Comparison of ENCODE assay signal across 24 cellular contexts in genomic region chr3:102089182-102089581, GRCh38.
DNase-seq lines count a peak whose midpoint lies in the region; ATAC-seq, FAIRE-seq and TF ChIP-seq lines count a peak whose summit lies in the region.
"Had no signal": no experiment of that assay in that cellular context is flagged by ENCODE, and none has a peak within 500 bp of the region (broad histone marks: within the 10 kb centered on the region; RNA-seq: fewer than 3 reads in every experiment).

No MANE protein-coding gene starts in this region.

- no peak overlapping the region for H3K27ac Mint-ChIP-seq in activated CD4-positive, alpha-beta T cell treated with anti-CD3 and anti-CD28 coated beads, Interleukin-2, amount 10 ng/mL, durations not matched to agents 24 days and 14 days
- H3K27ac Mint-ChIP-seq: activated naive CD8-positive, alpha-beta T cell treated with anti-CD3 and anti-CD28 coated beads, Interleukin-2, amount 10 ng/mL, durations not matched to agents 7 days and 5 days; IgD-negative memory B cell; neural progenitor cell had no signal

- ATAC-seq in pancreas (no peak), lower lobe of right lung (no peak)

- H3K9me3 Mint-ChIP-seq in activated CD4-positive, alpha-beta T cell treated with anti-CD3 and anti-CD28 coated beads, Interleukin-2, amount 10 ng/mL, durations not matched to agents 24 days and 14 days: peaks cover 5% of the 10 kb centered on the region
- H3K9me3 Mint-ChIP-seq: IgD-negative memory B cell, neural progenitor cell had no signal

- WGBS in pancreas, 2 donors: 80 to 82% methylated on average over 2 of the region's 2 CpGs

- TF ChIP-seq POLR2A in uterus (IDR thresholded peaks at IDR 0.05): no peak

- TF ChIP-seq CTCF in fibroblast of villous mesenchyme (IDR thresholded peaks at IDR 0.05; ENCODE audit: insufficient read depth, low read depth, low read length) (no peak), pancreas (IDR thresholded peaks at IDR 0.05) (no peak), uterus (IDR thresholded peaks at IDR 0.05) (no peak), lower lobe of right lung (IDR thresholded peaks at IDR 0.05) (no peak)

- peak; percentile 39 for DNase-seq in activated CD4-positive, alpha-beta T cell treated with anti-CD3 and anti-CD28 coated beads, Interleukin-2, amount 10 ng/mL, durations not matched to agents 24 days and 14 days
- DNase-seq in activated CD4-positive, alpha-beta T cell treated with anti-CD3 and anti-CD28 coated beads for 4 hours: no peak
- DNase-seq in fibroblast of villous mesenchyme (ENCODE audit: low read depth) (peak; percentile 70), pancreas (no peak), uterus (no peak), NCI-H526 treated with DMSO at 0.1 percent for 48 hours (lab: John Stamatoyannopoulos, UW) (no peak), lower lobe of right lung (no peak)
- no peak for DNase-seq in effector CD4-positive, alpha-beta T cell
- DNase-seq: activated gamma-delta T cell; activated naive CD8-positive, alpha-beta T cell treated with anti-CD3 and anti-CD28 coated beads, Interleukin-2, amount 10 ng/mL, durations not matched to agents 7 days and 5 days; activated T-cell treated with anti-CD3 and anti-CD28 coated beads for 4 hours; central memory CD4-positive, alpha-beta T cell; esophagus squamous epithelium; NCI-H1092 treated with DMSO at 0.1 percent for 48 hours; NCI-H187 treated with DMSO at 0.1 percent for 48 hours; stomach; T-helper 1 cell; thyroid gland had no signal

- peaks cover 4% of the 10 kb centered on the region for H3K27me3 Mint-ChIP-seq in activated CD4-positive, alpha-beta T cell treated with anti-CD3 and anti-CD28 coated beads, Interleukin-2, amount 10 ng/mL, durations not matched to agents 24 days and 14 days
- H3K27me3 Mint-ChIP-seq: activated naive CD8-positive, alpha-beta T cell treated with anti-CD3 and anti-CD28 coated beads, Interleukin-2, amount 10 ng/mL, durations not matched to agents 7 days and 5 days; IgD-negative memory B cell had no signal

- intact Hi-C loops in activated CD4-positive, alpha-beta T cell treated with anti-CD3 and anti-CD28 coated beads, Interleukin-2, amount 10 ng/mL, durations not matched to agents 24 days and 14 days (cut with micrococcal nuclease): no loop called here
- intact Hi-C loops in pancreas (cut with DNase I) (no loop called here), uterus (cut with DNase I; ENCODE audit: low total_unique reads) (no loop called here), lower lobe of right lung (cut with DNase I) (no loop called here)

- H3K4me3 Mint-ChIP-seq in activated CD4-positive, alpha-beta T cell treated with anti-CD3 and anti-CD28 coated beads, Interleukin-2, amount 10 ng/mL, durations not matched to agents 24 days and 14 days: no peak overlapping the region
- H3K4me3 Mint-ChIP-seq: activated naive CD8-positive, alpha-beta T cell treated with anti-CD3 and anti-CD28 coated beads, Interleukin-2, amount 10 ng/mL, durations not matched to agents 7 days and 5 days; IgD-negative memory B cell; neural progenitor cell had no signal

- H3K27ac ChIP-seq in pancreas (no peak overlapping the region), uterus (peak overlapping the region; percentile 51 to 60), lower lobe of right lung (no peak overlapping the region)
- H3K27ac ChIP-seq: esophagus squamous epithelium, neural progenitor cell, stomach, thyroid gland had no signal

- H3K36me3 ChIP-seq in pancreas (no peaks in the 10 kb centered on the region), uterus (no peaks in the 10 kb centered on the region), lower lobe of right lung (no peaks in the 10 kb centered on the region)
- H3K36me3 ChIP-seq: esophagus squamous epithelium, neural progenitor cell, Peyer's patch, stomach, thyroid gland had no signal

- H3K4me1 Mint-ChIP-seq in activated CD4-positive, alpha-beta T cell treated with anti-CD3 and anti-CD28 coated beads, Interleukin-2, amount 10 ng/mL, durations not matched to agents 24 days and 14 days: peaks cover 45% of the 10 kb centered on the region

- no peaks in the 10 kb centered on the region for H3K27me3 ChIP-seq in pancreas
- H3K27me3 ChIP-seq in uterus: no peaks in the 10 kb centered on the region
- H3K27me3 ChIP-seq in lower lobe of right lung (ENCODE audit: low read depth): no peaks in the 10 kb centered on the region
- H3K27me3 ChIP-seq: esophagus squamous epithelium, neural progenitor cell, Peyer's patch, stomach, thyroid gland had no signal

- H3K36me3 Mint-ChIP-seq in activated CD4-positive, alpha-beta T cell treated with anti-CD3 and anti-CD28 coated beads, Interleukin-2, amount 10 ng/mL, durations not matched to agents 24 days and 14 days (ENCODE audit: low read depth): peaks cover 4% of the 10 kb centered on the region
- H3K36me3 Mint-ChIP-seq: neural progenitor cell had no signal

- H3K4me3 ChIP-seq in fibroblast of villous mesenchyme (ENCODE audit: low read depth, low read length) (no peak overlapping the region), pancreas (no peak overlapping the region), uterus (no peak overlapping the region), lower lobe of right lung (no peak overlapping the region)
- H3K4me3 ChIP-seq: esophagus squamous epithelium, neural progenitor cell, Peyer's patch, stomach, thyroid gland had no signal

- H3K9me3 ChIP-seq in pancreas (no peaks in the 10 kb centered on the region), uterus (no peaks in the 10 kb centered on the region), lower lobe of right lung (no peaks in the 10 kb centered on the region)
- H3K9me3 ChIP-seq: esophagus squamous epithelium, Peyer's patch, stomach, thyroid gland had no signal

- peak; percentile 13 for FAIRE-seq in pancreas (lab: Jason Lieb, UNC)
- FAIRE-seq: endometrium, H1, TTC549 had no signal

- H3K4me1 ChIP-seq in pancreas (no peaks in the 10 kb centered on the region), uterus (peaks cover 0 to 4% of the 10 kb centered on the region in 2 donors), lower lobe of right lung (peaks cover 8% of the 10 kb centered on the region)

Comparison
In these comparisons a context has a peak if more than half of its experiments do, and no peak if none do; other contexts are left out.
1. DNase-seq: peak in activated CD4-positive, alpha-beta T cell treated with anti-CD3 and anti-CD28 coated beads, Interleukin-2, amount 10 ng/mL, durations not matched to agents 24 days and 14 days (single experiment) and fibroblast of villous mesenchyme (single experiment); none in activated CD4-positive, alpha-beta T cell treated with anti-CD3 and anti-CD28 coated beads for 4 hours (0 of 2), pancreas (0 of 6), uterus (0 of 2), effector CD4-positive, alpha-beta T cell (single experiment), NCI-H526 treated with DMSO at 0.1 percent for 48 hours (single experiment) and lower lobe of right lung (single experiment).
2. H3K27ac ChIP-seq: peak in uterus (2 of 2); none in pancreas (0 of 4) and lower lobe of right lung (single experiment).